14 cellular contexts compared by ENCODE assay signal in the genomic region with DNA sequence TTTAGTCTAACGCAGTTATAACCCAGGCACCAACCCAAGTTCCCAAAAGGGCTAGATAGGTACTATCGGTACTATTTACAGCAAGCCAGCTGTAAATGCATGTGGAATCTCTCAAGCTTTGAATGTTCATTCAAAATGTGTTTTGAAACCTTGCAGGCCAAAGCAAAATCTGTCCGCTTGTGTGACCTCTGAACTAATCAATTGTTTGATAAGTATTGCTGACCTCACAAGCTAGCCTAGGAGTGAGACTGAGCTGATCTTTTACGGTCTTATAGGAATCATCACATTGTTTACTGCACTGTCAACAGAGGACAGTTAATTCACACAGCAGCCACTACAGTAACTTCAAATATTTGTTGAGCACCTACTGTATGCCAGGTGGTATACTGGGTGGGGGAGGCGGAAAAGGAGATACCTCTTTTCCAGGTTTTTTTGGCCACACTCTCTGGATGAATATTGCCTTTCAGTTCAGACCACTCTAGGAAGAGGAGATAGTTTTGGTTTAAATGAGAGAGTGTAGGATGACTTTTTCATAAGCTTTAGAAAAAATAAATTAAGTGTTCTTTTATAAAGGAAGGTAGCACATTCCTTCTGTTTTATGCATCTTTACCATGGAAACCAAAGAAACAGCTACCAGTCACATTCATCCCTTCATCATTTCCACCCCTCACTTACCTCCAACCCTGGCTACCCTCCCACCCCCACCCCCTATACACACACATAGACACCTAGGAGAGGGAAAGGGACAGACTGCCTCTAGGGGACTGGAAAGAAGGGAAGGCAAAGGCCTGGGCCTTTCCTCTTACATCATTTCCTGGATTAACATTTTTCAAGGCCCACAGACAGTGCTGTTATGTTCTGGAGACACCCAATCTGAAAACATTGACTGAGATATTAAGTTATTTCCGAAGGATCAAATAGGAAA. TPM values are rescaled to one million over a fixed set of nuclear protein-coding genes. Genes with fewer than 3 reads are reported as not detected.
A peak's percentile ranks its signal among the peaks of the same experiment; 100 is the strongest.
DNase-seq lines count a peak whose midpoint lies in the region; ATAC-seq and TF ChIP-seq lines count a peak whose summit lies in the region.
"Had no signal": no experiment of that assay in that cellular context is flagged by ENCODE, and none has a peak within 500 bp of the region (broad histone marks: within the 10 kb centered on the region; RNA-seq: fewer than 3 reads in every experiment).

No MANE protein-coding gene starts in this region.

- RAD21 ChIA-PET in HCT116 (lab: Charles Lee; ENCODE audit: low non-redundant PET in 1 of 2, low total read pairs in 2 of 2, uncharacterized antibody in 2 of 2, unreplicated experiment in 2 of 2) = interaction anchor here in 1 of 2 experiments (0.6 kb wide), 1 partner anchor 448 kb away, joined by 3 read pairs; no protein-coding TSS in a partner anchor

- no peaks in the 10 kb centered on the region for H3K79me2 ChIP-seq in HCT116 (ENCODE audit: insufficient read depth, low read length)
- H3K79me2 ChIP-seq in mammary epithelial cell (ENCODE audit: insufficient read depth, low read length) = no peaks in the 10 kb centered on the region

- peak overlapping the region; percentile 23; the same call in 1 of the 2 replicates for H3K4me2 ChIP-seq in HCT116 (ENCODE audit: low read length)
- H3K4me2 ChIP-seq in mammary epithelial cell (ENCODE audit: insufficient read depth, low read depth, low read length) = no peak overlapping the region

- in situ Hi-C loops in mammary epithelial cell (cut with MboI; ENCODE audit: low sequenced_read_pairs in 2 of 2) = no loop called here

- H3K4me1 ChIP-seq in HCT116 (ENCODE audit: control insufficient read depth in 1 of 2, insufficient read depth in 2 of 2, low read length in 2 of 2) (peaks cover 6 to 33% of the 10 kb centered on the region in 2 experiments; a peak in 3 of 4 replicates), adrenal gland (replicated peaks in 1 of 2) (peaks cover 7 to 46% of the 10 kb centered on the region in 2 donors), mammary epithelial cell (ENCODE audit: insufficient read depth, low read length) (peaks cover 3% of the 10 kb centered on the region)

- H3K9ac ChIP-seq in HCT116 (ENCODE audit: low read length) (no peak overlapping the region), mammary epithelial cell (ENCODE audit: insufficient read depth, low read length) (no peak overlapping the region)

- H3K27ac ChIP-seq in HCT116 (ENCODE audit: low read depth, low read length) (no peak overlapping the region), adrenal gland (peak overlapping the region in 4 of 5 donors; percentile 14 to 94 (median 75)), mammary epithelial cell (ENCODE audit: insufficient read depth, low read depth, low read length) (no peak overlapping the region)
- H3K27ac ChIP-seq: neutrophil had no signal

- intact Hi-C loops in HCT116 (cut with micrococcal nuclease) (loop anchor here (5.0 kb wide), 1 partner anchor 130 kb away; no protein-coding TSS in a partner anchor), adrenal gland (cut with DNase I) (no loop called here), mammary epithelial cell (cut with micrococcal nuclease) (no loop called here)

- BruUV-seq in HCT116 (replicated peaks; lab: Mats Ljungman, UMichigan) (no TSS peak), mammary epithelial cell (replicated peaks; lab: Mats Ljungman, UMichigan) (no TSS peak)

- ATAC-seq in HCT116 (no peak), HG02571 (IDR thresholded peaks at IDR 0.05; ENCODE audit: unreplicated experiment) (no peak), GM19455 (IDR thresholded peaks at IDR 0.05; ENCODE audit: unreplicated experiment) (no peak)
- ATAC-seq: stimulated activated effector memory CD8-positive, alpha-beta T cell treated with anti-CD3 and anti-CD28 coated beads, Interleukin-12 subunit alpha, Interleukin-12 subunit beta, amount 100 ng/mL, for 72 hours had no signal

- 59 to 66% (median 60%) methylated on average over 6 of the region's 6 CpGs for WGBS in adrenal gland, 4 donors
- WGBS in mammary epithelial cell (ENCODE audit: low coverage, missing lambda C conversion rate) = 96% methylated on average over 6 of the region's 6 CpGs

- DNase-seq in HCT116 (ENCODE audit: low read depth, low spot score) = no peak
- DNase-seq in adrenal gland = peak in 1 of 7 donors; percentile 44
- DNase-seq in foreskin fibroblast = no peak
- peak; percentile 26 for DNase-seq in pulmonary artery endothelial cell (ENCODE audit: low read depth, low spot score)
- no peak for DNase-seq in mammary epithelial cell
- no peak for DNase-seq in Ammon's horn (ENCODE audit: low spot score)
- DNase-seq: activated CD8-positive, alpha-beta memory T cell treated with anti-CD3 and anti-CD28 coated beads, Interleukin-2, amount 50 U/mL, for 48 hours; islet precursor cell; MM.1S; NCI-H446 had no signal

- H3K4me3 ChIP-seq in HCT116 (replicated peaks in 1 of 2; ENCODE audit: low read depth in 1 of 2, low read length in 2 of 2) (no peak overlapping the region), adrenal gland (peak overlapping the region in 1 of 4 donors; percentile 84), foreskin fibroblast (ENCODE audit: low read depth in 1 of 2, low read length in 2 of 2) (peak overlapping the region; percentile 90 to 95), mammary epithelial cell (replicated peaks in 1 of 3; ENCODE audit: insufficient read depth in 1 of 3, low read depth in 2 of 3, low read length in 3 of 3) (no peak overlapping the region)

- no peaks in the 10 kb centered on the region for H3K9me3 ChIP-seq in HCT116 (ENCODE audit: control insufficient read depth in 1 of 2, insufficient read depth in 1 of 2, low read depth in 1 of 2, low read length in 2 of 2)
- no peaks in the 10 kb centered on the region for H3K9me3 ChIP-seq in adrenal gland (replicated peaks in 1 of 3)
- H3K9me3 ChIP-seq in mammary epithelial cell (replicated peaks; ENCODE audit: insufficient read depth, low read length) = no peaks in the 10 kb centered on the region
- H3K9me3 ChIP-seq: neutrophil had no signal

- no peaks in the 10 kb centered on the region for H3K9me2 ChIP-seq in HCT116 (ENCODE audit: insufficient read depth)

- H2AFZ ChIP-seq in HCT116 (ENCODE audit: low read depth, low read length, poor library complexity, severe bottlenecking) (no peak overlapping the region), mammary epithelial cell (ENCODE audit: low read depth, low read length) (no peak overlapping the region)

- CTCF ChIA-PET in HCT116 (lab: Charles Lee) (no interaction called here), mammary epithelial cell (lab: Charles Lee; ENCODE audit: low non-redundant PET) (no interaction called here)

- no peak for TF ChIP-seq RAD21 in HCT116 (IDR thresholded peaks at IDR 0.05; ENCODE audit: low read depth)

- no peaks in the 10 kb centered on the region for H3K27me3 ChIP-seq in HCT116 (ENCODE audit: insufficient read depth, low read length)
- no peaks in the 10 kb centered on the region for H3K27me3 ChIP-seq in adrenal gland
- H3K27me3 ChIP-seq in mammary epithelial cell (ENCODE audit: insufficient read depth, low read length) = no peaks in the 10 kb centered on the region

- TF ChIP-seq POLR2A in HCT116 (IDR thresholded peaks at IDR 0.05; ENCODE audit: borderline replicate concordance, extremely low read depth, insufficient read depth, insufficient read length) (no peak), adrenal gland (IDR thresholded peaks at IDR 0.05) (peak in 1 of 2 donors; percentile 9)

- H3K36me3 ChIP-seq in HCT116 (ENCODE audit: control insufficient read depth in 1 of 2, insufficient read depth in 2 of 2, low read length in 2 of 2) = no peaks in the 10 kb centered on the region
- peaks cover 0 to 9% of the 10 kb centered on the region in 2 donors for H3K36me3 ChIP-seq in adrenal gland (replicated peaks in 1 of 2)
- no peaks in the 10 kb centered on the region for H3K36me3 ChIP-seq in mammary epithelial cell (ENCODE audit: insufficient read depth, low read length)
- H3K36me3 ChIP-seq: neutrophil had no signal

- dilution Hi-C loops in mammary epithelial cell (cut with HindIII; ENCODE audit: low sequenced_read_pairs) = no loop called here

- H4K20me1 ChIP-seq in HCT116 (ENCODE audit: insufficient read depth) (no peaks in the 10 kb centered on the region), mammary epithelial cell (ENCODE audit: insufficient read depth, low read length) (no peaks in the 10 kb centered on the region)

- TF ChIP-seq CTCF in HCT116 (IDR thresholded peaks at IDR 0.05 in 2 of 3, conservative IDR thresholded peaks at IDR 0.05 in 1 of 3; ENCODE audit: borderline replicate concordance in 1 of 3, insufficient read depth in 1 of 3, low read depth in 2 of 3, low read length in 2 of 3) (no peak), adrenal gland (IDR thresholded peaks at IDR 0.05) (no peak), foreskin fibroblast (IDR thresholded peaks at IDR 0.05; ENCODE audit: low read depth, low read length) (no peak), mammary epithelial cell (conservative IDR thresholded peaks at IDR 0.05 in 1 of 2, IDR thresholded peaks at IDR 0.05 in 1 of 2; ENCODE audit: extremely low read depth in 1 of 2, insufficient read depth in 1 of 2, low read depth in 1 of 2, low read length in 2 of 2) (no peak)

- POLR2A ChIA-PET in HCT116 (lab: Charles Lee) = no interaction called here

TF ChIP-seq in HCT116, 20 proteins besides CTCF, POLR2A, EP300 and RAD21:
- TF ChIP-seq EZH2phosphoT487 (IDR thresholded peaks at IDR 0.05; ENCODE audit: borderline replicate concordance) = no peak
- TF ChIP-seq FOSL1 (IDR thresholded peaks at IDR 0.05; ENCODE audit: low read depth) = no peak
- no peak for TF ChIP-seq SRF (IDR thresholded peaks at IDR 0.05; ENCODE audit: low read depth)

RNA-seq across cellular contexts. Expression of gene PAPSS2, which starts 2.4 kb away (rescaled TPM):
- total RNA-seq in HCT116 (2021; ENCODE audit: unreplicated experiment) = 14.6 TPM
- polyA plus RNA-seq in HCT116 (2012) = 9.8 TPM in 2 replicates
- 100 to 1,000 TPM; 182 to 775 (median 243) TPM for total RNA-seq in adrenal gland
- polyA plus RNA-seq in adrenal gland = 100 to 1,000 TPM in 1 of 3 donors, 10 to 100 TPM in 2; 55.0 to 463 (median 72.3) TPM
- 74.2 and 74.3 TPM in 2 replicates for total RNA-seq in pulmonary artery endothelial cell
- total RNA-seq in mammary epithelial cell = 1 to 10 TPM; 3.8 to 9.1 TPM
- polyA plus RNA-seq in mammary epithelial cell = 6.8 TPM
- 5.5 TPM for polyA minus RNA-seq in mammary epithelial cell

Comparison
In these comparisons a context has a peak if more than half of its experiments do, and no peak if none do; other contexts are left out.
1. H3K27ac ChIP-seq: peak in adrenal gland (4 of 5); none in HCT116 (single experiment) and mammary epithelial cell (single experiment).
2. H3K4me3 ChIP-seq: peak in foreskin fibroblast (2 of 2); none in HCT116 (0 of 2) and mammary epithelial cell (0 of 3).